11 cellular contexts compared by ENCODE assay signal in genomic region chr5:75048457-75048953, GRCh38.
DNase-seq lines count a peak whose midpoint lies in the region; ATAC-seq and FAIRE-seq lines count a peak whose summit lies in the region.
"Had no signal": no experiment of that assay in that cellular context is flagged by ENCODE, and none has a peak within 500 bp of the region (broad histone marks: within the 10 kb centered on the region; RNA-seq: fewer than 3 reads in every experiment).

No MANE protein-coding gene starts in this region.

- peaks cover 69% of the 10 kb centered on the region for H3K4me1 Mint-ChIP-seq in central memory CD8-positive, alpha-beta T cell

- peak; percentile 62 for ATAC-seq in HG03095 (IDR thresholded peaks at IDR 0.05; ENCODE audit: unreplicated experiment)
- no peak for ATAC-seq in central memory CD8-positive, alpha-beta T cell (replicated peaks; ENCODE audit: extremely low read depth, poor library complexity, severe bottlenecking)

- peak overlapping the region; percentile 76 for H3K4me3 Mint-ChIP-seq in central memory CD8-positive, alpha-beta T cell

- H3K9me3 ChIP-seq in stomach smooth muscle (ENCODE audit: control insufficient read depth in 2 of 2, low read length in 2 of 2) = no peaks in the 10 kb centered on the region

- peak overlapping the region; percentile 61 for H3K27ac Mint-ChIP-seq in central memory CD8-positive, alpha-beta T cell (ENCODE audit: low read depth)
- H3K27ac Mint-ChIP-seq: activated naive CD4-positive, alpha-beta T cell treated with anti-CD3 and anti-CD28 coated beads, Interleukin-2, amount 50 U/mL, for 72 hours had no signal

- no peaks in the 10 kb centered on the region for H3K27me3 Mint-ChIP-seq in central memory CD8-positive, alpha-beta T cell

- no peaks in the 10 kb centered on the region for H3K9me3 Mint-ChIP-seq in central memory CD8-positive, alpha-beta T cell

- H3K9ac ChIP-seq in stomach smooth muscle (ENCODE audit: low read length in 2 of 2) = no peak overlapping the region

- H3K36me3 ChIP-seq in stomach smooth muscle (ENCODE audit: control insufficient read depth in 2 of 2, insufficient read depth in 2 of 2, low read length in 2 of 2) = peaks cover 2 to 5% of the 10 kb centered on the region in 2 donors

- H3K4me3 ChIP-seq in stomach smooth muscle (ENCODE audit: low read length in 2 of 2) = peak overlapping the region; percentile 23 to 62

- no peak for FAIRE-seq in RCC 7860 (lab: Jason Lieb, UNC)
- FAIRE-seq: islet of Langerhans had no signal

- peak; percentile 22 for DNase-seq in NK-92 treated with Interleukin-12 subunit alpha and Interleukin-12 subunit beta, amount 100 ng/mL, for 24 hours (lab: John Stamatoyannopoulos, UW)
- DNase-seq in NK-92 (lab: John Stamatoyannopoulos, UW; ENCODE audit: unreplicated experiment) (no peak), RCC 7860 (ENCODE audit: low spot score) (no peak), superior temporal gyrus (ENCODE audit: extremely low spot score) (no peak)
- no peak for DNase-seq in central memory CD8-positive, alpha-beta T cell (ENCODE audit: low spot score in 2 of 2)
- no peak for DNase-seq in stimulated activated CD4-positive, alpha-beta T cell treated with anti-CD3 and anti-CD28 coated beads, Interleukin-15, amount 100 ng/mL, for 24 hours

- H3K27me3 ChIP-seq in stomach smooth muscle (ENCODE audit: control insufficient read depth in 1 of 2, insufficient read depth in 2 of 2, low read length in 2 of 2) = no peaks in the 10 kb centered on the region

- peaks cover 21% of the 10 kb centered on the region for H3K36me3 Mint-ChIP-seq in central memory CD8-positive, alpha-beta T cell (ENCODE audit: insufficient read depth)

- peaks cover 36% of the 10 kb centered on the region for H3K4me1 ChIP-seq in stomach smooth muscle (ENCODE audit: control insufficient read depth, insufficient read depth, low read length)

- peak overlapping the region; percentile 46 for H3K27ac ChIP-seq in stomach smooth muscle (ENCODE audit: low read length)
- H3K27ac ChIP-seq: 22Rv1 had no signal
